ENCODE assay signal across 9 cellular contexts in genomic region chr2:218387369-218388194, GRCh38.
A peak's percentile ranks its signal among the peaks of the same experiment; 100 is the strongest.
DNase-seq lines count a peak whose midpoint lies in the region; ATAC-seq and TF ChIP-seq lines count a peak whose summit lies in the region.
"Had no signal": no experiment of that assay in that cellular context is flagged by ENCODE, and none has a peak within 500 bp of the region (broad histone marks: within the 10 kb centered on the region; RNA-seq: fewer than 3 reads in every experiment).

No MANE protein-coding gene starts in this region.

- no peaks in the 10 kb centered on the region for H3K36me3 Mint-ChIP-seq in activated T-cell treated with anti-CD3 and anti-CD28 coated beads, Interleukin-2, amount 50 U/mL, for 24 hours (ENCODE audit: low read depth)
- H3K36me3 Mint-ChIP-seq in nephron progenitor cell (ENCODE audit: low read depth): no peaks in the 10 kb centered on the region

- no peak for TF ChIP-seq CTCF in nephron progenitor cell (IDR thresholded peaks at IDR 0.05)

- no peaks in the 10 kb centered on the region for H3K27me3 Mint-ChIP-seq in activated T-cell treated with anti-CD3 and anti-CD28 coated beads, Interleukin-2, amount 50 U/mL, for 24 hours
- peaks cover 34% of the 10 kb centered on the region for H3K27me3 Mint-ChIP-seq in nephron progenitor cell (ENCODE audit: low read depth, poor library complexity)

- no peak overlapping the region for H3K27ac Mint-ChIP-seq in activated T-cell treated with anti-CD3 and anti-CD28 coated beads, Interleukin-2, amount 50 U/mL, for 24 hours
- H3K27ac Mint-ChIP-seq in nephron progenitor cell: no peak overlapping the region

- no peaks in the 10 kb centered on the region for H3K9me3 Mint-ChIP-seq in activated T-cell treated with anti-CD3 and anti-CD28 coated beads, Interleukin-2, amount 50 U/mL, for 24 hours
- H3K9me3 Mint-ChIP-seq in nephron progenitor cell: no peaks in the 10 kb centered on the region

- ATAC-seq in GM19463 (IDR thresholded peaks at IDR 0.05; ENCODE audit: unreplicated experiment): no peak

- DNase-seq in activated T-cell treated with anti-CD3 and anti-CD28 coated beads, Interleukin-2, amount 50 U/mL, for 24 hours: peak; percentile 51
- DNase-seq in activated T-cell treated with anti-CD3 and anti-CD28 coated beads, Interleukin-2, amount 50 U/mL, for 48 hours: no peak
- DNase-seq in SHP77 treated with DMSO at 0.1 percent for 48 hours (lab: John Stamatoyannopoulos, UW) (peak; percentile 46), fibroblast of gingiva (ENCODE audit: low read depth) (peak; percentile 51), nephron progenitor cell (peak; percentile 72), HPDE6-E6E7 (ENCODE audit: extremely low spot score) (no peak), dedifferentiated amniotic fluid mesenchymal stem cell (ENCODE audit: extremely low spot score) (no peak)
- DNase-seq: DND-41 had no signal

- peak overlapping the region; percentile 20 for H3K4me3 Mint-ChIP-seq in activated T-cell treated with anti-CD3 and anti-CD28 coated beads, Interleukin-2, amount 50 U/mL, for 24 hours
- peak overlapping the region; percentile 70 for H3K4me3 Mint-ChIP-seq in nephron progenitor cell

- peaks cover 4% of the 10 kb centered on the region for H3K4me1 Mint-ChIP-seq in activated T-cell treated with anti-CD3 and anti-CD28 coated beads, Interleukin-2, amount 50 U/mL, for 24 hours (ENCODE audit: low read depth)
- no peaks in the 10 kb centered on the region for H3K4me1 Mint-ChIP-seq in nephron progenitor cell

Comparison
In these comparisons a context has a peak if more than half of its experiments do, and no peak if none do; other contexts are left out.
1. DNase-seq: peak in activated T-cell treated with anti-CD3 and anti-CD28 coated beads, Interleukin-2, amount 50 U/mL, for 24 hours (single experiment), SHP77 treated with DMSO at 0.1 percent for 48 hours (single experiment), fibroblast of gingiva (single experiment) and nephron progenitor cell (single experiment); none in activated T-cell treated with anti-CD3 and anti-CD28 coated beads, Interleukin-2, amount 50 U/mL, for 48 hours (0 of 2), HPDE6-E6E7 (single experiment) and dedifferentiated amniotic fluid mesenchymal stem cell (single experiment).